ENCODE assay signal across 11 cellular contexts in genomic region chr3:171192176-171192854, GRCh38.
DNase-seq lines count a peak whose midpoint lies in the region; ATAC-seq and TF ChIP-seq lines count a peak whose summit lies in the region.
"Had no signal": no experiment of that assay in that cellular context is flagged by ENCODE, and none has a peak within 500 bp of the region (broad histone marks: within the 10 kb centered on the region; RNA-seq: fewer than 3 reads in every experiment).

No MANE protein-coding gene starts in this region.

- H3K36me3 Mint-ChIP-seq in activated T-cell treated with anti-CD3 and anti-CD28 coated beads, Interleukin-2, amount 50 U/mL, for 72 hours (ENCODE audit: insufficient read depth in 2 of 2) = peaks cover 0 to 16% of the 10 kb centered on the region in 2 donors
- peaks cover 6% of the 10 kb centered on the region for H3K36me3 Mint-ChIP-seq in chondrocyte (ENCODE audit: low read depth)

- no peaks in the 10 kb centered on the region for H3K27me3 Mint-ChIP-seq in activated T-cell treated with anti-CD3 and anti-CD28 coated beads, Interleukin-2, amount 50 U/mL, for 72 hours (ENCODE audit: low read depth)
- H3K27me3 Mint-ChIP-seq in chondrocyte (ENCODE audit: low read depth) = no peaks in the 10 kb centered on the region

- H3K4me3 ChIP-seq in lower lobe of right lung = no peak overlapping the region

- no peaks in the 10 kb centered on the region for H3K36me3 ChIP-seq in lower lobe of right lung

- H3K9me3 ChIP-seq in lower lobe of right lung = no peaks in the 10 kb centered on the region
- H3K9me3 ChIP-seq: Caco-2 had no signal

- peaks cover 52% of the 10 kb centered on the region for H3K4me1 Mint-ChIP-seq in activated T-cell treated with anti-CD3 and anti-CD28 coated beads, Interleukin-2, amount 50 U/mL, for 72 hours (ENCODE audit: low read depth)
- peaks cover 28% of the 10 kb centered on the region for H3K4me1 Mint-ChIP-seq in chondrocyte (ENCODE audit: low read depth)

- H3K27ac Mint-ChIP-seq in activated T-cell treated with anti-CD3 and anti-CD28 coated beads, Interleukin-2, amount 50 U/mL, for 72 hours = no peak overlapping the region
- peak overlapping the region; percentile 32 for H3K27ac Mint-ChIP-seq in chondrocyte (ENCODE audit: unreplicated experiment)

- no peak overlapping the region for H3K27ac ChIP-seq in lower lobe of right lung

- H3K4me1 ChIP-seq in lower lobe of right lung = peaks cover 2% of the 10 kb centered on the region

- DNase-seq in activated T-cell treated with anti-CD3 and anti-CD28 coated beads, Interleukin-2, amount 50 U/mL, for 72 hours = peak; percentile 33 to 45
- DNase-seq in activated T-cell treated with anti-CD3 and anti-CD28 coated beads for 4 hours = no peak
- DNase-seq in NCI-H2196 (lab: John Stamatoyannopoulos, UW; ENCODE audit: unreplicated experiment) = peak; percentile 85
- DNase-seq in chondrocyte (ENCODE audit: low spot score) = no peak
- DNase-seq in smooth muscle cell of the brain vasculature (ENCODE audit: low read depth, low spot score) = peak; percentile 69
- DNase-seq in lower lobe of right lung = no peak
- no peak for DNase-seq in activated CD8-positive, alpha-beta memory T cell treated with anti-CD3 and anti-CD28 coated beads, Interleukin-2, amount 50 U/mL, for 4 hours
- DNase-seq: Caco-2; occipital lobe; stimulated activated CD8-positive, alpha-beta memory T cell treated with anti-CD3 and anti-CD28 coated beads, Interleukin-4, amount 100 ng/mL, for 48 hours had no signal

- intact Hi-C loops in lower lobe of right lung (cut with DNase I) = no loop called here

- peak; percentile 69 to 73 for ATAC-seq in activated T-cell treated with anti-CD3 and anti-CD28 coated beads, Interleukin-2, amount 50 U/mL, for 72 hours (replicated peaks in 1 of 2)
- ATAC-seq in lower lobe of right lung (no peak), GM18517 (IDR thresholded peaks at IDR 0.05; ENCODE audit: unreplicated experiment) (no peak)

- TF ChIP-seq CTCF in chondrocyte (IDR thresholded peaks at IDR 0.05) (no peak), lower lobe of right lung (IDR thresholded peaks at IDR 0.05) (no peak)

- H3K4me3 Mint-ChIP-seq in activated T-cell treated with anti-CD3 and anti-CD28 coated beads, Interleukin-2, amount 50 U/mL, for 72 hours = no peak overlapping the region
- no peak overlapping the region for H3K4me3 Mint-ChIP-seq in chondrocyte (ENCODE audit: unreplicated experiment)

- H3K27me3 ChIP-seq in lower lobe of right lung (ENCODE audit: low read depth) = no peaks in the 10 kb centered on the region

- peaks cover under 1 to 2% of the 10 kb centered on the region in 2 donors for H3K9me3 Mint-ChIP-seq in activated T-cell treated with anti-CD3 and anti-CD28 coated beads, Interleukin-2, amount 50 U/mL, for 72 hours
- peaks cover under 1% of the 10 kb centered on the region for H3K9me3 Mint-ChIP-seq in chondrocyte (ENCODE audit: low read depth)

Comparison
In these comparisons a context has a peak if more than half of its experiments do, and no peak if none do; other contexts are left out.
1. DNase-seq: peak in activated T-cell treated with anti-CD3 and anti-CD28 coated beads, Interleukin-2, amount 50 U/mL, for 72 hours (2 of 2), NCI-H2196 (single experiment) and smooth muscle cell of the brain vasculature (single experiment); none in activated T-cell treated with anti-CD3 and anti-CD28 coated beads for 4 hours (single experiment), chondrocyte (single experiment), lower lobe of right lung (single experiment) and activated CD8-positive, alpha-beta memory T cell treated with anti-CD3 and anti-CD28 coated beads, Interleukin-2, amount 50 U/mL, for 4 hours (single experiment).
2. ATAC-seq: peak in activated T-cell treated with anti-CD3 and anti-CD28 coated beads, Interleukin-2, amount 50 U/mL, for 72 hours (2 of 2); none in lower lobe of right lung (0 of 2) and GM18517 (single experiment).